Comparison of ENCODE assay signal across 1 cellular context in the genomic region with DNA sequence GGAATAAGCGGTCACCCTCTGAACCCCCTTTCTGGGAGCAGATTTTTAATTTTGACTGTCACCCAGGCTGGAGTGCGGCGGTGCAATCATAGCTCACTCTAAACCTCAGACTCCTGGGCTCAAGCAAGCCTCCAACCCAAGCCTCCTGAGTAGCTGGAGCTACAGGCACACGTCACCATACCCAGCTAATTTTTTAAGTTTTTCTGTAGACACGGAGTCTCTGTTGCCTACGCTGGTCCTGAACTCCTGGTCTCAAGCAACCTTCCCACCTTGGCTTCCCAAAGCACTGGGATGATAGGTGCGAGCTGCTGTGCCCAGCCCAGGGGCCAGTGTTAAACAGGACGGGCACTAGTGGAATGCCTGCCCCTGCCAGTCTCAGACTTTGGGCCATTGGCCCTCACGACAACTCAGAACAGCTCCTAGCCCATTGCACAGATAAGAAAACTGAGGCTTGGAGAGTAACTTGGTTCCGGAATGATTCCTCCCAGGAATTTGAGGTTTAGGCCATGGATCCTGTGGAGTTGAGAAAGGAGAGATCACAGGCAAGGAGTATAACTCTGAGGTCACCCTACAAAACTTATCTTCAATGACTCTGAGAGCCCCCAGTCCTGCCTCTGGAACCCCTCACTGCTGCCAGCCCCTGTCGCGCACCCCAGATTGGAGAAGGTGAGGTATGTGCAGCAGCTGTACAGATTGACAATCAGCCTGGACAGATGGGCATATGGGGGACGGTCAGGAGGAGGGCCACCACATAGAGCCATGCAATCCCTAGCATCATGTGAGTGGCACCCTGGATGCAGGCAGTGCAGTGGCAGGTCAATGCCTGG.
TF ChIP-seq lines count a peak whose summit lies in the region.

No MANE protein-coding gene starts in this region.

TF ChIP-seq in HepG2, 621 proteins besides CTCF, POLR2A, EP300 and RAD21:
- TF ChIP-seq ZNF629 (CRISPR knock-in tag; conservative IDR thresholded peaks at IDR 0.05): peak; percentile 62
- TF ChIP-seq, protein P1, sequence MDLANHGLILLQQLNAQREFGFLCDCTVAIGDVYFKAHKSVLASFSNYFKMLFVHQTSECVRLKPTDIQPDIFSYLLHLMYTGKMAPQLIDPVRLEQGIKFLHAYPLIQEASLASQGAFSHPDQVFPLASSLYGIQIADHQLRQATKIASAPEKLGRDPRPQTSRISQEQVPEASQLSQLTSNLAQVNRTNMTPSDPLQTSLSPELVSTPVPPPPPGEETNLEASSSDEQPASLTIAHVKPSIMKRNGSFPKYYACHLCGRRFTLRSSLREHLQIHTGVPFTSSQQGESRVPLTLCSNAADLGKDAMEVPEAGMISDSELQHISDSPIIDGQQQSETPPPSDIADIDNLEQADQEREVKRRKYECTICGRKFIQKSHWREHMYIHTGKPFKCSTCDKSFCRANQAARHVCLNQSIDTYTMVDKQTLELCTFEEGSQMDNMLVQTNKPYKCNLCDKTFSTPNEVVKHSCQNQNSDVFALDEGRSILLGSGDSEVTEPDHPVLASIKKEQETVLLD (CRISPR knock-in tag; IDR thresholded peaks at IDR 0.05; ENCODE audit: low read depth): no peak
- TF ChIP-seq NPAS2 (CRISPR knock-in tag; IDR thresholded peaks at IDR 0.05; ENCODE audit: borderline replicate concordance): no peak
- no peak for TF ChIP-seq MEF2D (CRISPR knock-in tag; IDR thresholded peaks at IDR 0.05)
